13 cellular contexts compared by ENCODE assay signal in genomic region chr10:132551808-132552130, GRCh38. TPM values are rescaled to one million over a fixed set of nuclear protein-coding genes. Genes with fewer than 3 reads are reported as not detected.
DNase-seq lines count a peak whose midpoint lies in the region; ATAC-seq and TF ChIP-seq lines count a peak whose summit lies in the region.
"Had no signal": no experiment of that assay in that cellular context is flagged by ENCODE, and none has a peak within 500 bp of the region (broad histone marks: within the 10 kb centered on the region; RNA-seq: fewer than 3 reads in every experiment).

No MANE protein-coding gene starts in this region.

- H3K9me3 Mint-ChIP-seq in CD8-positive, alpha-beta T cell: no peaks in the 10 kb centered on the region
- H3K9me3 Mint-ChIP-seq: activated naive CD4-positive, alpha-beta T cell treated with anti-CD3 and anti-CD28 coated beads, Interleukin-2, amount 50 U/mL, for 72 hours had no signal

- H3K4me1 Mint-ChIP-seq in CD8-positive, alpha-beta T cell (ENCODE audit: low read depth): peaks cover 43% of the 10 kb centered on the region

- peak overlapping the region; percentile 90 for H3K27ac Mint-ChIP-seq in CD8-positive, alpha-beta T cell

- H3K27me3 ChIP-seq in CD8-positive, alpha-beta T cell (ENCODE audit: insufficient read depth, low read length): no peaks in the 10 kb centered on the region

- H3K27me3 Mint-ChIP-seq in CD8-positive, alpha-beta T cell (ENCODE audit: low read depth): no peaks in the 10 kb centered on the region

- peaks cover 3% of the 10 kb centered on the region for H3K36me3 Mint-ChIP-seq in CD8-positive, alpha-beta T cell
- H3K36me3 Mint-ChIP-seq: activated naive CD4-positive, alpha-beta T cell treated with anti-CD3 and anti-CD28 coated beads, Interleukin-2, amount 50 U/mL, for 72 hours had no signal

- POLR2A ChIA-PET in CD8-positive, alpha-beta T cell (lab: Charles Lee): interaction anchor here (0.9 to 1.8 kb wide), 3 partner anchors 10 to 17 kb away, joined by 3 to 13 read pairs (median 3); no protein-coding TSS in a partner anchor

- ATAC-seq in CD8-positive, alpha-beta T cell: no peak
- ATAC-seq in GM19397 (IDR thresholded peaks at IDR 0.05; ENCODE audit: unreplicated experiment): peak; percentile 9
- ATAC-seq in HG03460 (IDR thresholded peaks at IDR 0.05; ENCODE audit: unreplicated experiment): peak; percentile 9

- peaks cover 49% of the 10 kb centered on the region for H3K4me1 ChIP-seq in CD8-positive, alpha-beta T cell (ENCODE audit: insufficient read depth, low read length)

- no peak for DNase-seq in CD8-positive, alpha-beta T cell
- DNase-seq in coronary artery (ENCODE audit: low spot score) (no peak), AG20443 (ENCODE audit: low spot score) (no peak), NCI-H2171 treated with DMSO at 0.1 percent for 48 hours (lab: John Stamatoyannopoulos, UW) (no peak), NCI-H2227 (lab: John Stamatoyannopoulos, UW; ENCODE audit: unreplicated experiment) (no peak), NCI-H1048 (lab: John Stamatoyannopoulos, UW) (no peak)
- DNase-seq: GM23248; left ventricle myocardium inferior; NCI-H187 treated with DMSO at 0.1 percent for 48 hours; stimulated activated CD4-positive, alpha-beta T cell treated with anti-CD3 and anti-CD28 coated beads, Interleukin-1b, Interleukin-23, amount 100 ng/mL, for 48 hours had no signal

- no peak for TF ChIP-seq CTCF in CD8-positive, alpha-beta T cell (IDR thresholded peaks at IDR 0.05)
- TF ChIP-seq CTCF in coronary artery (IDR thresholded peaks at IDR 0.05): no peak

- peak overlapping the region; percentile 21 for H3K4me3 ChIP-seq in CD8-positive, alpha-beta T cell (ENCODE audit: low read depth, low read length)
- peak overlapping the region; percentile 6 for H3K4me3 ChIP-seq in coronary artery
- H3K4me3 ChIP-seq: GM23248, left ventricle myocardium inferior had no signal

- intact Hi-C loops in CD8-positive, alpha-beta T cell (cut with DNase I, micrococcal nuclease): loop anchor here in 1 of 2 experiments (1.0 to 2.0 kb wide), 2 partner anchors 87 to 93 kb away; no protein-coding TSS in a partner anchor

- no peaks in the 10 kb centered on the region for H3K9me3 ChIP-seq in CD8-positive, alpha-beta T cell (ENCODE audit: low read length)
- H3K9me3 ChIP-seq: left ventricle myocardium inferior had no signal

- H3K27ac ChIP-seq in CD8-positive, alpha-beta T cell (ENCODE audit: low read depth, low read length): no peak overlapping the region
- no peak overlapping the region for H3K27ac ChIP-seq in coronary artery
- H3K27ac ChIP-seq: GM23248, left ventricle myocardium inferior had no signal

- H3K4me3 Mint-ChIP-seq in CD8-positive, alpha-beta T cell: peak overlapping the region; percentile 74

- H3K36me3 ChIP-seq in CD8-positive, alpha-beta T cell (ENCODE audit: insufficient read depth, low read length): no peaks in the 10 kb centered on the region
- H3K36me3 ChIP-seq: left ventricle myocardium inferior had no signal

- CTCF ChIA-PET in CD8-positive, alpha-beta T cell (lab: Charles Lee): interaction anchor here (0.8 to 3.4 kb wide), 5 partner anchors 12 to 95 kb away, joined by 3 to 20 read pairs (median 8); no protein-coding TSS in a partner anchor

RNA-seq across cellular contexts. Expression of gene INPP5A, which starts 14.2 kb away (rescaled TPM):
- total RNA-seq in CD8-positive, alpha-beta T cell: 10 to 100 TPM; 16.9 to 19.4 TPM
